Comparison of ENCODE assay signal across 19 cellular contexts in the genomic region with DNA sequence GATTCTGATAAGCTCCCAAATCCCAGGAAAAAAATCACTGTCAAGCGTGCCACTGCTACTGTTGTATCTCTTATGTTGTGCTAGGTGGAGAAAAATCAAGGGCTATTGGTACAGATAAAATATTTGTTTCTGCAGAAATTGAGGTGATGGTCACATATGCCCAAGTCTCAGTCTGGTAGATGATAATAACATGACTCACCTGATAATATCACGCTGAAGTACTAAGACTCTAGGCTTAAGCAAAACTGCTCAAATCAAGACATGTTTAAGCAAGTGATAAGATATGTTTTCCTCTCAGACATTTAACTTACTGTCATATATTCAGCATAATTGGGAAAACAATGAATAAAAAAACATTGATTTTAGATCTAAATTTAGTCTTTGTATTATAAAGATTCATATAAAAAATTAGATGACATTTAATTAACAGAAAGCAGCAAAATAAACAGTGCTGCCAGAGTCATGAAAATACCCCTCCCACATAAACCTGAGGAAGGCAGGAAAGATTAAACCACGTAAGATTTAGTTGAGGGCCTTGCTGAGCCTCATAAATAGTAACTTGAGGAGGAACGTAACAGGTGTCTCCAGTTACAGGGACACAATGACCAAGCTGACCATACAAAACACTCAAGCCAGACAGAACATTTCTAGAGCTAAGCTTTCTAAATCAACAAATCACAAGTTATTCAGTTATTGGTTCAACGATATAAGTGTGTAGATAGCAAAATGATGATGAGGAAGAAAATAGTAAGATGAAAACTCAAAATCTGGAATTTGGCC.
"Had no signal": no experiment of that assay in that cellular context is flagged by ENCODE, and none has a peak within 500 bp of the region (broad histone marks: within the 10 kb centered on the region; RNA-seq: fewer than 3 reads in every experiment).

No MANE protein-coding gene starts in this region.

- H3K9me3 ChIP-seq: gastroesophageal sphincter, heart left ventricle, lower lobe of right lung, right atrium auricular region, thyroid gland had no signal

- H3K4me1 ChIP-seq: gastroesophageal sphincter, heart left ventricle, lower lobe of right lung, right atrium auricular region had no signal

- H3K4me3 ChIP-seq: coronary artery, gastroesophageal sphincter, heart left ventricle, lower lobe of right lung, right atrium auricular region, thyroid gland had no signal

- H3K9me3 Mint-ChIP-seq: central memory CD8-positive, alpha-beta T cell; neural crest cell had no signal

- H3K27me3 ChIP-seq: brain microvascular endothelial cell, gastroesophageal sphincter, heart left ventricle, right atrium auricular region, thyroid gland had no signal

- H3K27ac Mint-ChIP-seq: progenitor cell of endocrine pancreas had no signal

- DNase-seq: activated CD8-positive, alpha-beta memory T cell treated with anti-CD3 and anti-CD28 coated beads for 24 hours; activated CD8-positive, alpha-beta memory T cell treated with anti-CD3 and anti-CD28 coated beads, Interleukin-2, amount 50 U/mL, for 48 hours; activated effector memory CD4-positive, alpha-beta T cell treated with Interleukin-2 at 50 U/mL for 16 hours; activated naive CD4-positive, alpha-beta T cell treated with anti-CD3 and anti-CD28 coated beads, Interleukin-2, amount 50 U/mL, for 16 hours; activated T-cell treated with anti-CD3 and anti-CD28 coated beads, Interleukin-2, amount 50 U/mL, for 48 hours; aorta; brain microvascular endothelial cell; heart left ventricle; left cardiac atrium; lower lobe of right lung; stimulated activated CD4-positive, alpha-beta T cell treated with anti-CD3 and anti-CD28 coated beads, Interleukin-2, amount 100 ng/mL, for 24 hours; stimulated activated naive CD4-positive, alpha-beta T cell treated with Interleukin-2 at 50 U/mL for 16 hours; thyroid gland had no signal

- H3K4me3 Mint-ChIP-seq: central memory CD8-positive, alpha-beta T cell; neural crest cell had no signal

- H3K36me3 ChIP-seq: brain microvascular endothelial cell, gastroesophageal sphincter, lower lobe of right lung, right atrium auricular region, thyroid gland had no signal

- H3K27ac ChIP-seq: brain microvascular endothelial cell, coronary artery, gastroesophageal sphincter, heart left ventricle, lower lobe of right lung, right atrium auricular region, thyroid gland had no signal

- H3K27me3 Mint-ChIP-seq: central memory CD8-positive, alpha-beta T cell; progenitor cell of endocrine pancreas had no signal
